ENCODE assay signal across 25 cellular contexts in genomic region chr5:52808316-52808901, GRCh38. TPM values are rescaled to one million over a fixed set of nuclear protein-coding genes. Genes with fewer than 3 reads are reported as not detected.
DNase-seq lines count a peak whose midpoint lies in the region; ATAC-seq and TF ChIP-seq lines count a peak whose summit lies in the region.
"Had no signal": no experiment of that assay in that cellular context is flagged by ENCODE, and none has a peak within 500 bp of the region (broad histone marks: within the 10 kb centered on the region; RNA-seq: fewer than 3 reads in every experiment).

No MANE protein-coding gene starts in this region.

- H3K27me3 ChIP-seq in fibroblast of lung (ENCODE audit: control insufficient read depth, insufficient read depth, low read length) (no peaks in the 10 kb centered on the region), uterus (no peaks in the 10 kb centered on the region)
- H3K27me3 ChIP-seq: neural progenitor cell, tibial nerve had no signal

- H4K20me1 ChIP-seq in fibroblast of lung (ENCODE audit: control insufficient read depth, extremely low read depth, insufficient read depth, low read length) = peaks cover 2% of the 10 kb centered on the region

- H3K4me1 ChIP-seq in fibroblast of lung (ENCODE audit: control insufficient read depth, extremely low read depth, insufficient read depth, low read length) = peaks cover 23% of the 10 kb centered on the region
- H3K4me1 ChIP-seq in uterus = peaks cover 4 to 21% of the 10 kb centered on the region in 2 donors
- peaks cover under 1% of the 10 kb centered on the region for H3K4me1 ChIP-seq in mucosa of descending colon (ENCODE audit: low read depth)

- no peaks in the 10 kb centered on the region for H3K27me3 Mint-ChIP-seq in activated T-cell treated with anti-CD3 and anti-CD28 coated beads, Interleukin-2, amount 50 U/mL, for 24 hours
- H3K27me3 Mint-ChIP-seq in nephron (ENCODE audit: low read depth) = no peaks in the 10 kb centered on the region
- H3K27me3 Mint-ChIP-seq in activated CD4-positive, alpha-beta T cell treated with anti-CD3 and anti-CD28 coated beads, Interleukin-2, amount 10 ng/mL, durations not matched to agents 24 days and 14 days = no peaks in the 10 kb centered on the region
- no peaks in the 10 kb centered on the region for H3K27me3 Mint-ChIP-seq in naive thymus-derived CD8-positive, alpha-beta T cell

- H3K36me3 ChIP-seq in fibroblast of lung (ENCODE audit: control insufficient read depth, insufficient read depth, low read length) (no peaks in the 10 kb centered on the region), uterus (no peaks in the 10 kb centered on the region), mucosa of descending colon (ENCODE audit: low read depth) (no peaks in the 10 kb centered on the region)
- H3K36me3 ChIP-seq: neural progenitor cell had no signal

- no peak for TF ChIP-seq CTCF in fibroblast of lung (conservative IDR thresholded peaks at IDR 0.05 in 1 of 2, IDR thresholded peaks at IDR 0.05 in 1 of 2; ENCODE audit: low read depth in 1 of 2, low read length in 2 of 2)
- TF ChIP-seq CTCF in nephron (IDR thresholded peaks at IDR 0.05; ENCODE audit: unreplicated experiment in 3 of 3) = no peak
- TF ChIP-seq CTCF in uterus (IDR thresholded peaks at IDR 0.05) = no peak
- TF ChIP-seq CTCF in mucosa of descending colon (IDR thresholded peaks at IDR 0.05) = no peak

- TF ChIP-seq POLR2A in uterus (IDR thresholded peaks at IDR 0.05) = no peak

- no peak overlapping the region for H2AFZ ChIP-seq in fibroblast of lung (ENCODE audit: low read length)
- H2AFZ ChIP-seq: neural progenitor cell had no signal

- no peak overlapping the region for H3K4me3 Mint-ChIP-seq in activated T-cell treated with anti-CD3 and anti-CD28 coated beads, Interleukin-2, amount 50 U/mL, for 24 hours
- no peak overlapping the region for H3K4me3 Mint-ChIP-seq in nephron
- no peak overlapping the region for H3K4me3 Mint-ChIP-seq in activated CD4-positive, alpha-beta T cell treated with anti-CD3 and anti-CD28 coated beads, Interleukin-2, amount 10 ng/mL, durations not matched to agents 24 days and 14 days
- no peak overlapping the region for H3K4me3 Mint-ChIP-seq in naive thymus-derived CD8-positive, alpha-beta T cell
- H3K4me3 Mint-ChIP-seq: activated naive CD4-positive, alpha-beta T cell treated with anti-CD3 and anti-CD28 coated beads for 36 hours; activated T-cell treated with anti-CD3 and anti-CD28 coated beads, Interleukin-2, amount 50 U/mL, for 72 hours; neural progenitor cell had no signal

- H3K27ac ChIP-seq in fibroblast of lung (ENCODE audit: insufficient read depth, low read length) (peak overlapping the region; percentile 80), uterus (peak overlapping the region; percentile 73 to 96)
- H3K27ac ChIP-seq: 22Rv1, neural progenitor cell had no signal

- no peak for ATAC-seq in mucosa of descending colon
- no peak for ATAC-seq in naive thymus-derived CD8-positive, alpha-beta T cell
- ATAC-seq: activated T-cell treated with anti-CD3 and anti-CD28 coated beads, Interleukin-2, amount 50 U/mL, for 72 hours; left lobe of liver had no signal

- DNase-seq in activated T-cell treated with anti-CD3 and anti-CD28 coated beads, Interleukin-2, amount 50 U/mL, for 24 hours = no peak
- no peak for DNase-seq in activated T-cell treated with anti-CD3 and anti-CD28 coated beads, Interleukin-2, amount 50 U/mL, for 1 hour
- DNase-seq in fibroblast of lung (ENCODE audit: low read depth in 2 of 2) (peak; percentile 51 to 66), uterus (no peak), mucosa of descending colon (no peak)
- no peak for DNase-seq in activated CD4-positive, alpha-beta T cell treated with anti-CD3 and anti-CD28 coated beads, Interleukin-2, amount 10 ng/mL, durations not matched to agents 24 days and 14 days
- no peak for DNase-seq in naive thymus-derived CD8-positive, alpha-beta T cell
- DNase-seq: activated CD8-positive, alpha-beta memory T cell treated with anti-CD3 and anti-CD28 coated beads for 24 hours; activated naive CD4-positive, alpha-beta T cell treated with anti-CD3 and anti-CD28 coated beads for 36 hours; activated T-cell treated with anti-CD3 and anti-CD28 coated beads, Interleukin-2, amount 50 U/mL, for 72 hours; AML-193; aorta; effector CD4-positive, alpha-beta T cell; NCI-H1048; NCI-H1930; NCI-H345; SHP77 treated with DMSO at 0.1 percent for 48 hours; small intestine; stimulated activated CD4-positive, alpha-beta T cell treated with anti-CD3 and anti-CD28 coated beads, Interleukin-2, amount 100 ng/mL, for 48 hours; stimulated activated naive CD4-positive, alpha-beta T cell treated with Interleukin-2 at 50 U/mL for 16 hours had no signal

- intact Hi-C loops in uterus (cut with DNase I; ENCODE audit: low total_unique reads) = no loop called here
- intact Hi-C loops in mucosa of descending colon (cut with DNase I, micrococcal nuclease) = no loop called here
- intact Hi-C loops in activated CD4-positive, alpha-beta T cell treated with anti-CD3 and anti-CD28 coated beads, Interleukin-2, amount 10 ng/mL, durations not matched to agents 24 days and 14 days (cut with micrococcal nuclease) = no loop called here

- H3K9me3 ChIP-seq in fibroblast of lung (ENCODE audit: control insufficient read depth, insufficient read depth, low read depth, low read length) (no peaks in the 10 kb centered on the region), uterus (no peaks in the 10 kb centered on the region), mucosa of descending colon (no peaks in the 10 kb centered on the region)
- H3K9me3 ChIP-seq: tibial nerve had no signal

- peaks cover 26% of the 10 kb centered on the region for H3K36me3 Mint-ChIP-seq in activated T-cell treated with anti-CD3 and anti-CD28 coated beads, Interleukin-2, amount 50 U/mL, for 24 hours (ENCODE audit: low read depth)
- H3K36me3 Mint-ChIP-seq in nephron (ENCODE audit: low read depth) = peaks cover 17% of the 10 kb centered on the region
- H3K36me3 Mint-ChIP-seq in activated CD4-positive, alpha-beta T cell treated with anti-CD3 and anti-CD28 coated beads, Interleukin-2, amount 10 ng/mL, durations not matched to agents 24 days and 14 days (ENCODE audit: low read depth) = peaks cover 22% of the 10 kb centered on the region
- peaks cover under 1 to 18% (median 4%) of the 10 kb centered on the region in 3 donors for H3K36me3 Mint-ChIP-seq in naive thymus-derived CD8-positive, alpha-beta T cell

- H3K9me3 Mint-ChIP-seq in activated T-cell treated with anti-CD3 and anti-CD28 coated beads, Interleukin-2, amount 50 U/mL, for 24 hours = no peaks in the 10 kb centered on the region
- no peaks in the 10 kb centered on the region for H3K9me3 Mint-ChIP-seq in nephron
- H3K9me3 Mint-ChIP-seq in activated CD4-positive, alpha-beta T cell treated with anti-CD3 and anti-CD28 coated beads, Interleukin-2, amount 10 ng/mL, durations not matched to agents 24 days and 14 days = no peaks in the 10 kb centered on the region
- H3K9me3 Mint-ChIP-seq in naive thymus-derived CD8-positive, alpha-beta T cell = no peaks in the 10 kb centered on the region
- H3K9me3 Mint-ChIP-seq: activated naive CD4-positive, alpha-beta T cell treated with anti-CD3 and anti-CD28 coated beads for 36 hours; activated T-cell treated with anti-CD3 and anti-CD28 coated beads, Interleukin-2, amount 50 U/mL, for 72 hours; neural progenitor cell had no signal

- POLR2A ChIA-PET in naive thymus-derived CD8-positive, alpha-beta T cell (lab: Charles Lee) = no interaction called here

- no peak overlapping the region for H3K9ac ChIP-seq in fibroblast of lung (ENCODE audit: insufficient read depth, low read length)
- H3K9ac ChIP-seq: neural progenitor cell had no signal

- H3K4me1 Mint-ChIP-seq in activated T-cell treated with anti-CD3 and anti-CD28 coated beads, Interleukin-2, amount 50 U/mL, for 24 hours (ENCODE audit: low read depth) = peaks cover 36% of the 10 kb centered on the region
- H3K4me1 Mint-ChIP-seq in nephron = peaks cover 21% of the 10 kb centered on the region
- peaks cover 20% of the 10 kb centered on the region for H3K4me1 Mint-ChIP-seq in activated CD4-positive, alpha-beta T cell treated with anti-CD3 and anti-CD28 coated beads, Interleukin-2, amount 10 ng/mL, durations not matched to agents 24 days and 14 days
- peaks cover 10 to 22% (median 16%) of the 10 kb centered on the region in 4 donors for H3K4me1 Mint-ChIP-seq in naive thymus-derived CD8-positive, alpha-beta T cell

- peaks cover 45% of the 10 kb centered on the region for H3K79me2 ChIP-seq in fibroblast of lung (ENCODE audit: control insufficient read depth, insufficient read depth, low read length)

- peak overlapping the region; percentile 7 for H3K27ac Mint-ChIP-seq in activated T-cell treated with anti-CD3 and anti-CD28 coated beads, Interleukin-2, amount 50 U/mL, for 24 hours
- H3K27ac Mint-ChIP-seq in nephron = peak overlapping the region; percentile 37 to 73 (median 55)
- H3K27ac Mint-ChIP-seq in activated CD4-positive, alpha-beta T cell treated with anti-CD3 and anti-CD28 coated beads, Interleukin-2, amount 10 ng/mL, durations not matched to agents 24 days and 14 days = no peak overlapping the region
- H3K27ac Mint-ChIP-seq in naive thymus-derived CD8-positive, alpha-beta T cell = no peak overlapping the region
- H3K27ac Mint-ChIP-seq: activated naive CD4-positive, alpha-beta T cell treated with anti-CD3 and anti-CD28 coated beads for 36 hours; activated T-cell treated with anti-CD3 and anti-CD28 coated beads, Interleukin-2, amount 50 U/mL, for 72 hours; neural progenitor cell had no signal

- H3K4me3 ChIP-seq in fibroblast of lung (replicated peaks in 1 of 4; ENCODE audit: control extremely low read depth in 1 of 4, insufficient read depth in 1 of 4, low read depth in 3 of 4, low read length in 4 of 4) (no peak overlapping the region), uterus (no peak overlapping the region), mucosa of descending colon (no peak overlapping the region)
- H3K4me3 ChIP-seq: neural progenitor cell, tibial nerve had no signal

- H3K4me2 ChIP-seq in fibroblast of lung (ENCODE audit: extremely low read depth, insufficient read depth, low read length) = no peak overlapping the region
- H3K4me2 ChIP-seq: neural progenitor cell had no signal

RNA-seq across cellular contexts. Expression of gene ITGA1, which starts 20.7 kb away (rescaled TPM):
- total RNA-seq in fibroblast of lung = 12.1 and 12.6 TPM in 2 replicates
- 7.0 and 115 TPM in 2 replicates for polyA plus RNA-seq in fibroblast of lung
- polyA plus RNA-seq in fibroblast of lung (2012) = 6.4 and 72.9 TPM in 2 replicates
- 4.1 and 35.0 TPM in 2 replicates for polyA minus RNA-seq in fibroblast of lung (ENCODE audit: low replicate concordance)
- total RNA-seq in uterus = 10 to 100 TPM; 41.8 to 94.0 (median 69.6) TPM
- total RNA-seq in mucosa of descending colon = 100 to 1,000 TPM in 1 of 3 donors, 10 to 100 TPM in 2; 18.7 to 207 (median 42.0) TPM
- total RNA-seq in activated CD4-positive, alpha-beta T cell treated with anti-CD3 and anti-CD28 coated beads, Interleukin-2, amount 10 ng/mL, durations not matched to agents 24 days and 14 days = 1.6 and 2.2 TPM in 2 replicates
- 1 to 10 TPM; 3.9 to 4.6 TPM for total RNA-seq in naive thymus-derived CD8-positive, alpha-beta T cell
- polyA plus RNA-seq in naive thymus-derived CD8-positive, alpha-beta T cell = 1 to 10 TPM in 1 of 3 donors, under 1 TPM in 2; 0.27 to 1.1 (median 0.83) TPM

RNA-seq across cellular contexts. Expression of gene PELO, which starts 20.7 kb away (rescaled TPM):
- total RNA-seq in fibroblast of lung (31.1 and 45.2 TPM in 2 replicates), uterus (10 to 100 TPM; 16.5 to 35.8 (median 24.6) TPM), mucosa of descending colon (10 to 100 TPM; 14.9 to 59.4 (median 17.9) TPM)
- polyA plus RNA-seq in fibroblast of lung = 20.7 and 30.5 TPM in 2 replicates
- polyA plus RNA-seq in fibroblast of lung (2012) = 20.5 and 35.5 TPM in 2 replicates
- 17.3 and 33.7 TPM in 2 replicates for polyA minus RNA-seq in fibroblast of lung (ENCODE audit: low replicate concordance)
- 20.0 and 21.2 TPM in 2 replicates for total RNA-seq in activated CD4-positive, alpha-beta T cell treated with anti-CD3 and anti-CD28 coated beads, Interleukin-2, amount 10 ng/mL, durations not matched to agents 24 days and 14 days
- 1 to 10 TPM; 7.4 to 8.5 TPM for total RNA-seq in naive thymus-derived CD8-positive, alpha-beta T cell
- 1 to 10 TPM; 2.2 to 4.5 (median 2.6) TPM for polyA plus RNA-seq in naive thymus-derived CD8-positive, alpha-beta T cell

Comparison
In these comparisons a context has a peak if more than half of its experiments do, and no peak if none do; other contexts are left out.
1. DNase-seq: peak in fibroblast of lung (2 of 2); none in activated T-cell treated with anti-CD3 and anti-CD28 coated beads, Interleukin-2, amount 50 U/mL, for 24 hours (single experiment), activated T-cell treated with anti-CD3 and anti-CD28 coated beads, Interleukin-2, amount 50 U/mL, for 1 hour (single experiment), uterus (0 of 2), mucosa of descending colon (0 of 3), activated CD4-positive, alpha-beta T cell treated with anti-CD3 and anti-CD28 coated beads, Interleukin-2, amount 10 ng/mL, durations not matched to agents 24 days and 14 days (single experiment) and naive thymus-derived CD8-positive, alpha-beta T cell (0 of 10).
2. H3K27ac Mint-ChIP-seq: peak in activated T-cell treated with anti-CD3 and anti-CD28 coated beads, Interleukin-2, amount 50 U/mL, for 24 hours (single experiment) and nephron (3 of 3); none in activated CD4-positive, alpha-beta T cell treated with anti-CD3 and anti-CD28 coated beads, Interleukin-2, amount 10 ng/mL, durations not matched to agents 24 days and 14 days (single experiment) and naive thymus-derived CD8-positive, alpha-beta T cell (0 of 10).